In genomic region chrX:48520976-48521352, GRCh38 we compare ENCODE assay signal across 8 cellular contexts. TPM values are rescaled to one million over a fixed set of nuclear protein-coding genes. Genes with fewer than 3 reads are reported as not detected.
DNase-seq lines count a peak whose midpoint lies in the region; ATAC-seq and TF ChIP-seq lines count a peak whose summit lies in the region.

No MANE protein-coding gene starts in this region.

- peaks cover 38% of the 10 kb centered on the region for H3K4me1 Mint-ChIP-seq in CD8-positive, alpha-beta T cell (ENCODE audit: low read depth)
- H3K4me1 Mint-ChIP-seq in brain, result peaks cover 15% of the 10 kb centered on the region
- peaks cover 10 to 42% (median 31%) of the 10 kb centered on the region in 7 donors for H3K4me1 Mint-ChIP-seq in naive thymus-derived CD4-positive, alpha-beta T cell

- peak overlapping the region; percentile 76 for H2AFZ ChIP-seq in Karpas-422 (ENCODE audit: low read length)

- peak overlapping the region; percentile 87 for H3K4me3 Mint-ChIP-seq in CD8-positive, alpha-beta T cell
- H3K4me3 Mint-ChIP-seq in brain, result peak overlapping the region; percentile 90 to 92 (median 91)
- peak overlapping the region; percentile 73 to 93 (median 89) for H3K4me3 Mint-ChIP-seq in naive thymus-derived CD4-positive, alpha-beta T cell

- no peaks in the 10 kb centered on the region for H3K9me2 ChIP-seq in Karpas-422 (replicated peaks; ENCODE audit: insufficient read depth, low read length)

- POLR2A ChIA-PET in CD8-positive, alpha-beta T cell (lab: Charles Lee), result interaction anchor here (1.9 kb wide), 1 partner anchor 13 kb away, joined by 4 read pairs; the partner anchor contains the start of gene PORCN
- POLR2A ChIA-PET in naive thymus-derived CD4-positive, alpha-beta T cell (lab: Charles Lee), result interaction anchor here (0.7 to 2.6 kb wide), 3 partner anchors 10 to 18 kb away, joined by 3 to 15 read pairs (median 4); partner anchors contain the start of gene TBC1D25

- H3K9me3 Mint-ChIP-seq in CD8-positive, alpha-beta T cell, result no peaks in the 10 kb centered on the region
- peaks cover 0 to 5% (median 0%) of the 10 kb centered on the region in 5 experiments for H3K9me3 Mint-ChIP-seq in brain
- H3K9me3 Mint-ChIP-seq in naive thymus-derived CD4-positive, alpha-beta T cell, result no peaks in the 10 kb centered on the region

- no peaks in the 10 kb centered on the region for H3K9me3 ChIP-seq in CD8-positive, alpha-beta T cell (ENCODE audit: low read length)
- H3K9me3 ChIP-seq in Karpas-422 (ENCODE audit: low read length), result no peaks in the 10 kb centered on the region
- no peaks in the 10 kb centered on the region for H3K9me3 ChIP-seq in naive thymus-derived CD4-positive, alpha-beta T cell (ENCODE audit: control insufficient read depth in 2 of 3, low read length in 3 of 3)

- peaks cover 10% of the 10 kb centered on the region for H3K79me2 ChIP-seq in Karpas-422 (ENCODE audit: low read length)

- intact Hi-C loops in CD8-positive, alpha-beta T cell (cut with DNase I, micrococcal nuclease), result loop anchor here (1.0 to 5.0 kb wide), 8 partner anchors 12 to 281 kb away; partner anchors contain the start of genes TBC1D25 (in 2 of the 2), FTSJ1 (in 1 of the 2), HDAC6 (in 1 of the 2) and PORCN (in 1 of the 2)
- intact Hi-C loops in naive thymus-derived CD4-positive, alpha-beta T cell (cut with micrococcal nuclease), result loop anchor here (1.0 to 5.0 kb wide), 9 partner anchors 13 to 522 kb away; partner anchors contain the start of genes FTSJ1 (in 2 of the 2), PORCN (in 2 of the 2), RBM3 (in 2 of the 2) and TBC1D25 (in 2 of the 2)

- H3K36me3 ChIP-seq in CD8-positive, alpha-beta T cell (ENCODE audit: insufficient read depth, low read length), result no peaks in the 10 kb centered on the region
- no peaks in the 10 kb centered on the region for H3K36me3 ChIP-seq in Karpas-422 (ENCODE audit: insufficient read depth, low read length)
- peaks cover 0 to 4% (median 0%) of the 10 kb centered on the region in 3 experiments for H3K36me3 ChIP-seq in naive thymus-derived CD4-positive, alpha-beta T cell (ENCODE audit: control insufficient read depth in 2 of 3, insufficient read depth in 3 of 3, low read length in 3 of 3)

- DNase-seq in CD8-positive, alpha-beta T cell, result no peak
- DNase-seq in Karpas-422 (no peak), islet precursor cell (no peak)
- DNase-seq in naive thymus-derived CD4-positive, alpha-beta T cell, result no peak
- DNase-seq in activated CD4-positive, CD25-positive, alpha-beta regulatory T cell (lab: John Stamatoyannopoulos, UW), result no peak
- DNase-seq in stimulated activated CD4-positive, alpha-beta T cell treated with anti-CD3 and anti-CD28 coated beads, Interleukin-1b, Interleukin-23, amount 100 ng/mL, for 48 hours, result no peak

- no peak for TF ChIP-seq CTCF in CD8-positive, alpha-beta T cell (IDR thresholded peaks at IDR 0.05)
- TF ChIP-seq CTCF in brain (conservative IDR thresholded peaks at IDR 0.05), result no peak

- H3K36me3 Mint-ChIP-seq in CD8-positive, alpha-beta T cell, result peaks cover 15% of the 10 kb centered on the region
- peaks cover 4% of the 10 kb centered on the region for H3K36me3 Mint-ChIP-seq in brain
- H3K36me3 Mint-ChIP-seq in naive thymus-derived CD4-positive, alpha-beta T cell, result peaks cover 0 to 6% (median 0%) of the 10 kb centered on the region in 5 donors

- H3K27ac ChIP-seq in CD8-positive, alpha-beta T cell (ENCODE audit: low read depth, low read length), result peak overlapping the region; percentile 64
- peak overlapping the region; percentile 24 for H3K27ac ChIP-seq in Karpas-422 (ENCODE audit: low read length)
- H3K27ac ChIP-seq in naive thymus-derived CD4-positive, alpha-beta T cell (ENCODE audit: low read depth, low read length), result peak overlapping the region; percentile 68

- peak overlapping the region; percentile 95 for H3K27ac Mint-ChIP-seq in CD8-positive, alpha-beta T cell
- peak overlapping the region; percentile 41 to 99 (median 94) for H3K27ac Mint-ChIP-seq in brain
- peak overlapping the region; percentile 90 to 99 (median 94) for H3K27ac Mint-ChIP-seq in naive thymus-derived CD4-positive, alpha-beta T cell

- H4K20me1 ChIP-seq in Karpas-422 (ENCODE audit: insufficient read depth, low read depth, low read length), result no peaks in the 10 kb centered on the region

- peak overlapping the region; percentile 53 for H3K4me3 ChIP-seq in CD8-positive, alpha-beta T cell (ENCODE audit: low read depth, low read length)
- peak overlapping the region; percentile 88; the same call in 1 of the 2 replicates for H3K4me3 ChIP-seq in Karpas-422 (ENCODE audit: low read length)
- H3K4me3 ChIP-seq in naive thymus-derived CD4-positive, alpha-beta T cell (ENCODE audit: low read length), result peak overlapping the region; percentile 46

- CTCF ChIA-PET in CD8-positive, alpha-beta T cell (lab: Charles Lee), result no interaction called here
- CTCF ChIA-PET in naive thymus-derived CD4-positive, alpha-beta T cell (lab: Charles Lee), result no interaction called here

- H3K27me3 Mint-ChIP-seq in CD8-positive, alpha-beta T cell (ENCODE audit: low read depth), result no peaks in the 10 kb centered on the region
- peaks cover 4% of the 10 kb centered on the region for H3K27me3 Mint-ChIP-seq in brain
- no peaks in the 10 kb centered on the region for H3K27me3 Mint-ChIP-seq in naive thymus-derived CD4-positive, alpha-beta T cell

- H3K27me3 ChIP-seq in CD8-positive, alpha-beta T cell (ENCODE audit: insufficient read depth, low read length), result no peaks in the 10 kb centered on the region
- no peaks in the 10 kb centered on the region for H3K27me3 ChIP-seq in Karpas-422 (ENCODE audit: low read length)
- H3K27me3 ChIP-seq in naive thymus-derived CD4-positive, alpha-beta T cell (ENCODE audit: control insufficient read depth in 2 of 2, insufficient read depth in 2 of 2, low read length in 2 of 2), result no peaks in the 10 kb centered on the region

- peaks cover 19% of the 10 kb centered on the region for H3K4me1 ChIP-seq in CD8-positive, alpha-beta T cell (ENCODE audit: insufficient read depth, low read length)
- H3K4me1 ChIP-seq in Karpas-422 (ENCODE audit: low read length), result peaks cover 16% of the 10 kb centered on the region
- H3K4me1 ChIP-seq in naive thymus-derived CD4-positive, alpha-beta T cell (ENCODE audit: control insufficient read depth in 2 of 2, insufficient read depth in 2 of 2, low read length in 2 of 2), result peaks cover 12 to 19% of the 10 kb centered on the region in 2 donors

- H3K4me2 ChIP-seq in Karpas-422 (ENCODE audit: low read depth, low read length, poor library complexity, severe bottlenecking), result peak overlapping the region; percentile 68

- ATAC-seq in CD8-positive, alpha-beta T cell, result no peak
- ATAC-seq in naive thymus-derived CD4-positive, alpha-beta T cell, result no peak
- ATAC-seq in GM19455 (IDR thresholded peaks at IDR 0.05; ENCODE audit: unreplicated experiment), result no peak

- H3K9ac ChIP-seq in Karpas-422 (ENCODE audit: low read length), result peak overlapping the region; percentile 83

RNA-seq across cellular contexts. Expression of gene EBP, which starts 0.6 kb away (rescaled TPM):
- total RNA-seq in CD8-positive, alpha-beta T cell, result 10 to 100 TPM; 55.2 to 56.9 TPM
- 50.2 and 90.6 TPM in 2 replicates for total RNA-seq in Karpas-422 (2014; rRNA removed; shearing (Covaris generic); ENCODE audit: low replicate concordance)
- polyA plus RNA-seq in brain (ENCODE audit: insufficient read depth, low read depth, low replicate concordance), result 131 TPM
- total RNA-seq in naive thymus-derived CD4-positive, alpha-beta T cell, result 100 to 1,000 TPM in 1 of 5 experiments, 10 to 100 TPM in 4; 33.3 to 188 (median 35.3) TPM
- polyA plus RNA-seq in naive thymus-derived CD4-positive, alpha-beta T cell, result 10 to 100 TPM; 72.4 to 80.6 TPM

RNA-seq across cellular contexts. Expression of gene PORCN, which starts 12.2 kb away (rescaled TPM):
- 10 to 100 TPM; 18.3 to 19.8 TPM for total RNA-seq in CD8-positive, alpha-beta T cell
- total RNA-seq in Karpas-422 (2014; rRNA removed; shearing (Covaris generic); ENCODE audit: low replicate concordance), result 0.29 TPM in 1 of 2 replicates, not detected in the other
- 15.9 TPM for polyA plus RNA-seq in brain (ENCODE audit: insufficient read depth, low read depth, low replicate concordance)
- total RNA-seq in naive thymus-derived CD4-positive, alpha-beta T cell, result 10 to 100 TPM; 13.1 to 19.0 (median 16.8) TPM
- polyA plus RNA-seq in naive thymus-derived CD4-positive, alpha-beta T cell, result 10 to 100 TPM; 10.0 to 11.5 TPM

RNA-seq across cellular contexts. Expression of gene TBC1D25, which starts 18.6 kb away (rescaled TPM):
- 10 to 100 TPM; 30.1 to 33.4 TPM for total RNA-seq in CD8-positive, alpha-beta T cell
- 3.1 and 14.4 TPM in 2 replicates for total RNA-seq in Karpas-422 (2014; rRNA removed; shearing (Covaris generic); ENCODE audit: low replicate concordance)
- polyA plus RNA-seq in brain (ENCODE audit: insufficient read depth, low read depth, low replicate concordance), result 17.9 TPM
- 10 to 100 TPM; 20.2 to 31.2 (median 26.4) TPM for total RNA-seq in naive thymus-derived CD4-positive, alpha-beta T cell
- polyA plus RNA-seq in naive thymus-derived CD4-positive, alpha-beta T cell, result 10 to 100 TPM; 16.2 to 22.8 TPM

RNA-seq across cellular contexts. Expression of gene FTSJ1, which starts 45.0 kb away (rescaled TPM):
- total RNA-seq in CD8-positive, alpha-beta T cell, result 10 to 100 TPM; 61.4 to 67.4 TPM
- total RNA-seq in Karpas-422 (2014; rRNA removed; shearing (Covaris generic); ENCODE audit: low replicate concordance), result 22.9 and 36.3 TPM in 2 replicates
- 48.7 TPM for polyA plus RNA-seq in brain (ENCODE audit: insufficient read depth, low read depth, low replicate concordance)
- 10 to 100 TPM; 48.6 to 62.5 (median 59.5) TPM for total RNA-seq in naive thymus-derived CD4-positive, alpha-beta T cell
- 10 to 100 TPM; 56.4 to 74.0 TPM for polyA plus RNA-seq in naive thymus-derived CD4-positive, alpha-beta T cell

RNA-seq across cellular contexts. Expression of gene SLC38A5, which starts 50.9 kb away (rescaled TPM):
- 1 to 10 TPM; 8.1 to 8.4 TPM for total RNA-seq in CD8-positive, alpha-beta T cell
- not detected in 2 replicates for total RNA-seq in Karpas-422 (2014; rRNA removed; shearing (Covaris generic); ENCODE audit: low replicate concordance)
- 26.5 TPM for polyA plus RNA-seq in brain (ENCODE audit: insufficient read depth, low read depth, low replicate concordance)
- total RNA-seq in naive thymus-derived CD4-positive, alpha-beta T cell, result 10 to 100 TPM; 10.2 to 75.5 (median 17.3) TPM
- polyA plus RNA-seq in naive thymus-derived CD4-positive, alpha-beta T cell, result 1 to 10 TPM; 9.4 to 9.7 TPM

Comparison
In these comparisons a context has a peak if more than half of its experiments do, and no peak if none do; other contexts are left out.
1. RNA of gene PORCN, which starts 12.2 kb away (total RNA-seq): 18.3 to 19.8 TPM in CD8-positive, alpha-beta T cell and 13.1 to 19.0 TPM in naive thymus-derived CD4-positive, alpha-beta T cell; 0.29 TPM in Karpas-422; every median in the first group is over 10 times any median in the second.
2. Peak in every context shown above with its lines, with median percentiles within 50 percentile points of each other: H3K27ac ChIP-seq, H3K4me3 ChIP-seq, H3K27ac Mint-ChIP-seq and H3K4me3 Mint-ChIP-seq.